8 cellular contexts compared by ENCODE assay signal in genomic region chr11:87281496-87281895, GRCh38.
DNase-seq lines count a peak whose midpoint lies in the region; ATAC-seq and TF ChIP-seq lines count a peak whose summit lies in the region.

No MANE protein-coding gene starts in this region.

- H3F3A ChIP-seq in PC-3 (ENCODE audit: low read length, unreplicated experiment) = no peaks in the 10 kb centered on the region

- H3K79me2 ChIP-seq in PC-3 (ENCODE audit: low read length) (no peaks in the 10 kb centered on the region), osteoblast (ENCODE audit: insufficient read depth, low read length) (no peaks in the 10 kb centered on the region)

- H3K9me2 ChIP-seq in PC-3 (replicated peaks; ENCODE audit: low read length) = no peaks in the 10 kb centered on the region

- TF ChIP-seq CTCF in PC-3 (conservative IDR thresholded peaks at IDR 0.05; ENCODE audit: low read depth, low read length) (peak; percentile 71), osteoblast (IDR thresholded peaks at IDR 0.05; ENCODE audit: extremely low read depth, low read depth, low read length) (peak; percentile 54)

- no peak overlapping the region for H3K9ac ChIP-seq in PC-3 (ENCODE audit: low read length)

- CTCF ChIA-PET in PC-3 (lab: Charles Lee) = no interaction called here

- no peak overlapping the region for H3K4me2 ChIP-seq in PC-3 (ENCODE audit: low read length)
- no peak overlapping the region for H3K4me2 ChIP-seq in osteoblast (ENCODE audit: insufficient read depth, low read length)

- ATAC-seq in PC-3 (peak; percentile 86), HG02798 (IDR thresholded peaks at IDR 0.05; ENCODE audit: poor library complexity, unreplicated experiment) (no peak), GM21367 (IDR thresholded peaks at IDR 0.05; ENCODE audit: unreplicated experiment) (no peak), GM21529 (IDR thresholded peaks at IDR 0.05; ENCODE audit: unreplicated experiment) (no peak)

- BruUV-seq in PC-3 (replicated peaks; lab: Mats Ljungman, UMichigan) = no TSS peak

- POLR2A ChIA-PET in PC-3 (lab: Charles Lee; ENCODE audit: unreplicated experiment) = no interaction called here

- no peak overlapping the region for H2AFZ ChIP-seq in PC-3 (ENCODE audit: low read length)
- H2AFZ ChIP-seq in osteoblast (ENCODE audit: low read length) = no peak overlapping the region

- DNase-seq in GM04504 (ENCODE audit: low read depth) (peak; percentile 17), PC-3 (peak; percentile 70), fibroblast of gingiva (ENCODE audit: low read depth) (peak; percentile 81), osteoblast (ENCODE audit: insufficient read length, low spot score, missing footprints) (peak; percentile 84), activated gamma-delta T cell treated with Interleukin-2 at 50 U/mL for 16 hours (no peak)

- H3K36me3 ChIP-seq in PC-3 (ENCODE audit: low read depth, low read length) (no peaks in the 10 kb centered on the region), osteoblast (ENCODE audit: insufficient read depth, low read length) (no peaks in the 10 kb centered on the region)

- H4K20me1 ChIP-seq in PC-3 (ENCODE audit: low read length) (no peaks in the 10 kb centered on the region), osteoblast (ENCODE audit: insufficient read depth, low read length) (no peaks in the 10 kb centered on the region)

- H3K4me1 ChIP-seq in PC-3 (ENCODE audit: insufficient read depth, low read length) (peaks cover 9% of the 10 kb centered on the region), osteoblast (ENCODE audit: insufficient read depth, low read length) (no peaks in the 10 kb centered on the region)

- H3K27ac ChIP-seq in PC-3 (ENCODE audit: low read length) (no peak overlapping the region), osteoblast (ENCODE audit: low read depth, low read length) (no peak overlapping the region)

- H3K4me3 ChIP-seq in PC-3 (ENCODE audit: low read length) (no peak overlapping the region), osteoblast (ENCODE audit: insufficient read depth, low read length) (no peak overlapping the region)

- intact Hi-C loops in PC-3 (cut with micrococcal nuclease) = loop anchor here (1.0 to 5.0 kb wide), 3 partner anchors 185 to 324 kb away; partner anchors contain the start of gene FZD4

- H3K9me3 ChIP-seq in PC-3 (ENCODE audit: low read length) (no peaks in the 10 kb centered on the region), osteoblast (ENCODE audit: low read depth, low read length) (no peaks in the 10 kb centered on the region)

- H3K27me3 ChIP-seq in PC-3 (ENCODE audit: low read length) = no peaks in the 10 kb centered on the region
- H3K27me3 ChIP-seq in osteoblast (ENCODE audit: insufficient read depth, low read length) = no peaks in the 10 kb centered on the region
